Comparison of ENCODE assay signal across 13 cellular contexts in the genomic region with DNA sequence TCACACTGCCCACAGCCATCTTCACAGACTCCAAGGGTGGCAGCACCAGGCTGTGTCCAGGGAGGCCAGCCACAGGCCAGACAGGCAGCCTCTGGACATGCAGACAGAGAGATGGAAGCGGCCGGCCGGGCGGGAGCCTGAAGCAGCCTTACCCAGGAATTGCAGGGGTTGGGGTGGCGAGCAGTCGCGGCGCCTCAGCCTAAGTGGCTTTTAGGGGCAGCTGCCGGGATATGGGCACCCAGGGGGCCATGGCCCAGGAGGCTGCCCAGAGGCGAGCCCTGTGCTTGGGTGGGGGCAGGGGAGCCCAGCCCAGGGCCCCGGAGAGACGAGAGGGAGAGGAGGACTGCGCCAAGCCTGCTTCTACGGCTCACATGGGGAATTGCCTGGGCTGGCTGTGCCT. TPM values are rescaled to one million over a fixed set of nuclear protein-coding genes. Genes with fewer than 3 reads are reported as not detected.
A peak's percentile ranks its signal among the peaks of the same experiment; 100 is the strongest.
DNase-seq lines count a peak whose midpoint lies in the region; ATAC-seq and TF ChIP-seq lines count a peak whose summit lies in the region.
"Had no signal": no experiment of that assay in that cellular context is flagged by ENCODE, and none has a peak within 500 bp of the region (broad histone marks: within the 10 kb centered on the region; RNA-seq: fewer than 3 reads in every experiment).

No MANE protein-coding gene starts in this region.

- CTCF ChIA-PET in RWPE1 (lab: Yijun Ruan, JAX), result no interaction called here

- H3K27ac ChIP-seq in C4-2B (peak overlapping the region; percentile 97; the same call in 1 of the 2 replicates), RWPE1 (peak overlapping the region; percentile 85)
- H3K27ac ChIP-seq: parathyroid adenoma had no signal

- DNase-seq in RWPE1 (ENCODE audit: low spot score) (no peak), mesothelial cell of epicardium (ENCODE audit: low spot score in 2 of 2, unreplicated experiment in 2 of 2) (no peak), mucosa of gallbladder (ENCODE audit: low spot score) (no peak), retina (no peak)
- no peak for DNase-seq in naive thymus-derived CD8-positive, alpha-beta T cell
- DNase-seq: activated B cell treated with CpG ODN at 0.5 μM for 24 hours; anterior cingulate cortex; NCI-H1930; NCI-H446 treated with DMSO at 0.1 percent for 48 hours; stimulated activated CD4-positive, alpha-beta T cell treated with anti-CD3 and anti-CD28 coated beads, Interleukin-4, amount 100 ng/mL, for 1 hour had no signal

- H3K4me1 Mint-ChIP-seq in mesothelial cell of epicardium, result peaks cover 31% of the 10 kb centered on the region
- peaks cover 10 to 32% (median 22%) of the 10 kb centered on the region in 4 donors for H3K4me1 Mint-ChIP-seq in naive thymus-derived CD8-positive, alpha-beta T cell

- H3K9me3 Mint-ChIP-seq in mesothelial cell of epicardium, result no peaks in the 10 kb centered on the region
- no peaks in the 10 kb centered on the region for H3K9me3 Mint-ChIP-seq in naive thymus-derived CD8-positive, alpha-beta T cell
- H3K9me3 Mint-ChIP-seq: activated B cell treated with CpG ODN at 0.5 μM for 24 hours had no signal

- H3K27ac Mint-ChIP-seq in mesothelial cell of epicardium, result no peak overlapping the region
- no peak overlapping the region for H3K27ac Mint-ChIP-seq in naive thymus-derived CD8-positive, alpha-beta T cell
- H3K27ac Mint-ChIP-seq: activated B cell treated with CpG ODN at 0.5 μM for 24 hours had no signal

- H3K36me3 Mint-ChIP-seq in mesothelial cell of epicardium, result peaks cover 2% of the 10 kb centered on the region
- no peaks in the 10 kb centered on the region for H3K36me3 Mint-ChIP-seq in naive thymus-derived CD8-positive, alpha-beta T cell

- TF ChIP-seq CTCF in C4-2B (conservative IDR thresholded peaks at IDR 0.05) (no peak), RWPE1 (conservative IDR thresholded peaks at IDR 0.05; ENCODE audit: low read depth) (no peak), mesothelial cell of epicardium (IDR thresholded peaks at IDR 0.05; ENCODE audit: unreplicated experiment) (no peak)

- H3K4me3 Mint-ChIP-seq in mesothelial cell of epicardium, result peak overlapping the region; percentile 58
- peak overlapping the region in 5 of 10 donors; percentile 26 to 69 (median 45) for H3K4me3 Mint-ChIP-seq in naive thymus-derived CD8-positive, alpha-beta T cell

- H3K27me3 Mint-ChIP-seq in mesothelial cell of epicardium (ENCODE audit: low read depth), result peaks cover 25% of the 10 kb centered on the region
- peaks cover 7 to 30% (median 11%) of the 10 kb centered on the region in 5 donors for H3K27me3 Mint-ChIP-seq in naive thymus-derived CD8-positive, alpha-beta T cell

- POLR2A ChIA-PET in RWPE1 (lab: Yijun Ruan, JAX; ENCODE audit: low non-redundant PET), result no interaction called here
- POLR2A ChIA-PET in naive thymus-derived CD8-positive, alpha-beta T cell (lab: Charles Lee), result interaction anchor here (0.5 to 5.4 kb wide), 5 partner anchors 13 to 239 kb away, joined by 3 to 24 read pairs (median 3); a partner anchor contains a TSS

- ATAC-seq in naive thymus-derived CD8-positive, alpha-beta T cell, result no peak

RNA-seq across cellular contexts. Expression of a gene that starts 1.5 kb away (rescaled TPM):
- total RNA-seq in mesothelial cell of epicardium, result 48.1 to 55.1 TPM (median 51.3 TPM) in 3 replicates
- 1 to 10 TPM; 5.3 to 6.0 TPM for total RNA-seq in naive thymus-derived CD8-positive, alpha-beta T cell
- 1 to 10 TPM in 1 of 3 donors, under 1 TPM in 2; 0.32 to 1.2 (median 0.46) TPM for polyA plus RNA-seq in naive thymus-derived CD8-positive, alpha-beta T cell
- 121 TPM for total RNA-seq in mucosa of gallbladder

RNA-seq across cellular contexts. Expression of a gene that starts 5.7 kb away (rescaled TPM):
- total RNA-seq in mesothelial cell of epicardium (14.0 to 16.1 TPM (median 15.4 TPM) in 3 replicates), mucosa of gallbladder (1.6 TPM)
- total RNA-seq in naive thymus-derived CD8-positive, alpha-beta T cell, result not detected
- polyA plus RNA-seq in naive thymus-derived CD8-positive, alpha-beta T cell, result not detected
- total RNA-seq: mononuclear cell had no signal

RNA-seq across cellular contexts. Expression of a gene that starts 15.6 kb away (rescaled TPM):
- total RNA-seq in mesothelial cell of epicardium (50.6 to 52.7 TPM (median 52.7 TPM) in 3 replicates), mucosa of gallbladder (42.1 TPM)
- total RNA-seq in naive thymus-derived CD8-positive, alpha-beta T cell, result 10 to 100 TPM; 58.6 to 66.2 TPM
- 1 to 10 TPM; 3.4 to 10.0 (median 3.6) TPM for polyA plus RNA-seq in naive thymus-derived CD8-positive, alpha-beta T cell

RNA-seq across cellular contexts. Expression of a gene that starts 22.4 kb away (rescaled TPM):
- total RNA-seq in mesothelial cell of epicardium, result 27.6 to 31.1 TPM (median 29.7 TPM) in 3 replicates
- 10 to 100 TPM in 1 of 2 experiments, 1 to 10 TPM in 1; 9.1 to 13.1 TPM for total RNA-seq in naive thymus-derived CD8-positive, alpha-beta T cell
- polyA plus RNA-seq in naive thymus-derived CD8-positive, alpha-beta T cell, result 10 to 100 TPM; 13.1 to 20.0 (median 16.6) TPM
- 33.9 TPM for total RNA-seq in mucosa of gallbladder

RNA-seq across cellular contexts. Expression of a gene that starts 22.5 kb away (rescaled TPM):
- total RNA-seq in mesothelial cell of epicardium (242 to 250 TPM (median 243 TPM) in 3 replicates), mucosa of gallbladder (185 TPM)
- 100 to 1,000 TPM; 145 to 162 TPM for total RNA-seq in naive thymus-derived CD8-positive, alpha-beta T cell
- 10 to 100 TPM; 23.5 to 42.0 (median 27.2) TPM for polyA plus RNA-seq in naive thymus-derived CD8-positive, alpha-beta T cell
